Comparison of ENCODE assay signal across 1 cellular context in the genomic region with DNA sequence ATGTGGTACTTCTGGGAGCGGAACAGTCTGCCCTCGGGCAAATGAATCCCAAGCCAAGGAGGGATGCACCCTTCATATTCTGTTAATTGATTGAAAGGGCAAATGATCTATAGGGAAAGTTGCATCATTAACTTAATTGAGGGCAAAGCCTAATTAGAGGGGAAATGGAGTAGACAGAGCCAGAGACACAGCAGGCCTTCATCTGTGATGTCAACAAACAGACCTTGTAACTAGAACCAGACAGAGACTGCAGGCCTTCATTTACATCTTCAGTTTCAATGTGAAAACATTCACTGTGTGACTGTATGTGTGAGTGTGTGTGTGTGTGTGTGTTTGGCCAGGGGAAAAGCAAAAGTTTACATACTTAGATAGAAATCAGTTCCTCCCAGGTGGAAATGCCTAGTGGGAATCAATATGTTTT.
TF ChIP-seq lines count a peak whose summit lies in the region.

No MANE protein-coding gene starts in this region.

TF ChIP-seq in SK-N-SH treated with all-trans-retinoic acid at 6 μM for 48 hours, 23 proteins besides CTCF, POLR2A, EP300 and RAD21 (continued from another document):
- peak; percentile 82 for TF ChIP-seq TSHZ2 (CRISPR knock-in tag; IDR thresholded peaks at IDR 0.05)
